Comparison of ENCODE assay signal across 8 cellular contexts in the genomic region with DNA sequence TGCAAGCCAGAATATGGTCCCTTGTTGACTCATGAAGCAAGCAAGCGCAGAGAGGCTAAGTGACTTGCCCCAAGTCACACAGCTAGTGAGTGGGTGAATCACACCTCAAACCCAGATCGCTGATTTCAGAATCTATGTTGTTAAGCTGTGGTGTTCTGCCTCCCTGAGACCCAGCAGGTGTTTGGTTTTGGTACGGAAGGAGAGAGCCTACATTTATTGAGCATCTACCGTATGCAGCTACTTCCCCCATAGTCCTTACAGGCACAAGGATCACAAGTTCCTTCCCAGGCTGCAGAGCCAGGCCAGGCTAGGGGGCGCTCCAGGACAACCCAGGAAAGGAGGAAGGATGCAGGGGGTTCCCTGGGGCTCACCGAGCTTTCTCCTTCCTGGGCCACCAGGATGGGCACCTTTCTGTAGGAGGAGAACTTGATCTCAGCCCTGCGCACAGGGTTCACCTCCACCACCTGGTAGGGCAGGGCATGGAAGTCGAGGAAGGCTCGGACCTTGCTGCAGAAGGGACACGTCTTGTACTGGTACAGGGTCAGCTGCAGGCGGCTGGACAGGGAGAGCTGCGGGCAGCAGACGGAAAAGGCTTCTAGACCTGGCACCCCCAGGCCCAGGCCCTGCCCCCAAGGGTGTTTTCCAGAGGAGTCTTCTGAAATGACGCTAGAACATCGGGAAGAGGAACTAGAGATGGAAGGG. TPM values are rescaled to one million over a fixed set of nuclear protein-coding genes. Genes with fewer than 3 reads are reported as not detected.
DNase-seq lines count a peak whose midpoint lies in the region; ATAC-seq and TF ChIP-seq lines count a peak whose summit lies in the region.

No MANE protein-coding gene starts in this region.

- H3K36me3 ChIP-seq in OCI-LY7 (ENCODE audit: insufficient read depth, low read length) = peaks cover 54% of the 10 kb centered on the region

- peaks cover 3% of the 10 kb centered on the region; the same call in 1 of the 2 replicates for H3K9me3 ChIP-seq in AG04450 (ENCODE audit: control insufficient read depth, insufficient read depth, low read length)
- H3K9me3 ChIP-seq in OCI-LY7 (ENCODE audit: low read length) = no peaks in the 10 kb centered on the region

- 0 out of 2 replicates have a peak, but pooled peaks cover 12% of the 10 kb centered on the region for H4K20me1 ChIP-seq in OCI-LY7 (ENCODE audit: insufficient read depth, low read length)

- peak overlapping the region; percentile 95 for H3K4me2 ChIP-seq in OCI-LY7 (ENCODE audit: low read length)

- H3K27me3 ChIP-seq in AG04450 (ENCODE audit: control insufficient read depth, insufficient read depth, low read length) = no peaks in the 10 kb centered on the region

- no peak for ATAC-seq in HG02852 (IDR thresholded peaks at IDR 0.05; ENCODE audit: unreplicated experiment)

- no peaks in the 10 kb centered on the region for H3K9me2 ChIP-seq in OCI-LY7 (ENCODE audit: insufficient read depth, low read length)

- H3K4me3 ChIP-seq in AG04450 (ENCODE audit: low read depth, low read length) = no peak overlapping the region
- H3K4me3 ChIP-seq in GM12875 (ENCODE audit: low read depth, low read length) = peak overlapping the region; percentile 84
- peak overlapping the region; percentile 84 for H3K4me3 ChIP-seq in OCI-LY7 (ENCODE audit: low read depth, low read length, poor library complexity, severe bottlenecking)

- no peak overlapping the region for H3K27ac ChIP-seq in AG04450 (ENCODE audit: low read depth, low read length)
- H3K27ac ChIP-seq in OCI-LY7 (ENCODE audit: low read depth, low read length, poor library complexity, severe bottlenecking) = peak overlapping the region; percentile 40

- no peak overlapping the region for H2AFZ ChIP-seq in OCI-LY7 (ENCODE audit: low read length)

- H3K4me1 ChIP-seq in OCI-LY7 (ENCODE audit: insufficient read depth, low read length, poor library complexity, severe bottlenecking) = peaks cover 26% of the 10 kb centered on the region

- CTCF ChIA-PET in AG04450 (lab: Charles Lee) = interaction anchor here (0.6 to 4.0 kb wide), 7 partner anchors 7 to 183 kb away, joined by 3 to 53 read pairs (median 4); no protein-coding TSS in a partner anchor
- CTCF ChIA-PET in OCI-LY7 (lab: Charles Lee; ENCODE audit: unreplicated experiment) = interaction anchor here (0.6 kb wide), 1 partner anchor 240 kb away, joined by 3 read pairs; no protein-coding TSS in a partner anchor

- BruUV-seq in OCI-LY7 (replicated peaks; lab: Mats Ljungman, UMichigan) = no TSS peak

- peak; percentile 72 for TF ChIP-seq CTCF in AG04450 (IDR thresholded peaks at IDR 0.05; ENCODE audit: low read depth, low read length)
- TF ChIP-seq CTCF in GM12875 (IDR thresholded peaks at IDR 0.05; ENCODE audit: borderline replicate concordance, insufficient read depth, low read depth, low read length) = peak; percentile 80
- TF ChIP-seq CTCF in OCI-LY7 (conservative IDR thresholded peaks at IDR 0.05; ENCODE audit: low read length) = peak; percentile 88

- H3K79me2 ChIP-seq in OCI-LY7 (ENCODE audit: insufficient read depth, low read depth, low read length) = peaks cover 24% of the 10 kb centered on the region

- intact Hi-C loops in OCI-LY7 (cut with micrococcal nuclease; ENCODE audit: unreplicated experiment) = loop anchor here (5.0 kb wide), 1 partner anchor 67 kb away; the partner anchor contains the start of gene CIZ1

- peak; percentile 15 for DNase-seq in AG04450 (ENCODE audit: low read depth, low spot score)
- peak; percentile 64 for DNase-seq in OCI-LY7 (ENCODE audit: low spot score)
- peak in 33 of 58 donors; percentile 9 to 62 (median 24) for DNase-seq in anterior cingulate cortex (lab: John Stamatoyannopoulos, UW)
- DNase-seq in iPS-NIHi7 (ENCODE audit: extremely low spot score) = peak; percentile 57
- DNase-seq in stimulated activated CD4-positive, alpha-beta T cell treated with anti-CD3 and anti-CD28 coated beads, Interleukin-15, amount 100 ng/mL, for 24 hours = peak; percentile 54
- DNase-seq in NCI-H774 (lab: John Stamatoyannopoulos, UW) = no peak

- POLR2A ChIA-PET in AG04450 (lab: Yijun Ruan, JAX) (interaction anchor here (0.6 kb wide), 2 partner anchors 14 to 130 kb away, joined by 5 to 7 read pairs; no protein-coding TSS in a partner anchor), OCI-LY7 (lab: Charles Lee) (interaction anchor here (0.6 kb wide), 2 partner anchors 33 to 354 kb away, joined by 3 to 5 read pairs; no protein-coding TSS in a partner anchor)

RNA-seq across cellular contexts. Expression of gene PTGES2, which starts 2.5 kb away (rescaled TPM):
- polyA plus RNA-seq in AG04450 (2011; rRNA removed) = 56.3 and 75.2 TPM in 2 replicates
- polyA minus RNA-seq in AG04450 (2011; rRNA and poly(A)+ RNA removed) = 50.5 and 68.7 TPM in 2 replicates
- total RNA-seq in OCI-LY7 (2014; rRNA removed; shearing (Covaris generic)) = 67.4 and 68.1 TPM in 2 replicates
- total RNA-seq in OCI-LY7 (2022) = 59.2 and 76.3 TPM in 2 replicates

RNA-seq across cellular contexts. Expression of gene LCN2, which starts 24.2 kb away (rescaled TPM):
- polyA plus RNA-seq in AG04450 (2011; rRNA removed) = not detected in 2 replicates
- polyA minus RNA-seq in AG04450 (2011; rRNA and poly(A)+ RNA removed) = not detected in 2 replicates
- not detected in 2 replicates for total RNA-seq in OCI-LY7 (2014; rRNA removed; shearing (Covaris generic))
- not detected in 2 replicates for total RNA-seq in OCI-LY7 (2022)

RNA-seq across cellular contexts. Expression of gene BBLN, which starts 35.0 kb away (rescaled TPM):
- 48.1 and 64.2 TPM in 2 replicates for polyA plus RNA-seq in AG04450 (2011; rRNA removed)
- 15.2 and 16.8 TPM in 2 replicates for polyA minus RNA-seq in AG04450 (2011; rRNA and poly(A)+ RNA removed)
- total RNA-seq in OCI-LY7 (2014; rRNA removed; shearing (Covaris generic)) = 82.0 and 104 TPM in 2 replicates
- 66.9 and 67.5 TPM in 2 replicates for total RNA-seq in OCI-LY7 (2022)

RNA-seq across cellular contexts. Expression of gene SLC25A25, which starts 57.0 kb away (rescaled TPM):
- polyA plus RNA-seq in AG04450 (2011; rRNA removed) = 12.0 and 12.6 TPM in 2 replicates
- 20.6 TPM in 2 replicates for polyA minus RNA-seq in AG04450 (2011; rRNA and poly(A)+ RNA removed)
- 21.4 and 23.7 TPM in 2 replicates for total RNA-seq in OCI-LY7 (2014; rRNA removed; shearing (Covaris generic))
- total RNA-seq in OCI-LY7 (2022) = 17.6 and 20.2 TPM in 2 replicates

RNA-seq across cellular contexts. Expression of gene NAIF1, which starts 57.9 kb away (rescaled TPM):
- polyA plus RNA-seq in AG04450 (2011; rRNA removed) = 7.5 and 8.9 TPM in 2 replicates
- polyA minus RNA-seq in AG04450 (2011; rRNA and poly(A)+ RNA removed) = 6.9 and 9.8 TPM in 2 replicates
- total RNA-seq in OCI-LY7 (2014; rRNA removed; shearing (Covaris generic)) = 8.6 TPM in 2 replicates
- total RNA-seq in OCI-LY7 (2022) = 14.8 and 14.9 TPM in 2 replicates
